8 cellular contexts compared by ENCODE assay signal in genomic region chr17:77741109-77741508, GRCh38.
A peak's percentile ranks its signal among the peaks of the same experiment; 100 is the strongest.
DNase-seq lines count a peak whose midpoint lies in the region; ATAC-seq and TF ChIP-seq lines count a peak whose summit lies in the region.

No MANE protein-coding gene starts in this region.

- intact Hi-C loops in thyroid gland (cut with DNase I) = no loop called here
- intact Hi-C loops in left ventricle myocardium superior (cut with micrococcal nuclease) = no loop called here
- intact Hi-C loops in esophagus squamous epithelium (cut with DNase I) = no loop called here

- no peak for ATAC-seq in GM19452 (IDR thresholded peaks at IDR 0.05; ENCODE audit: unreplicated experiment)
- no peak for ATAC-seq in left ventricle myocardium superior

- TF ChIP-seq CTCF in GM10266 (IDR thresholded peaks at IDR 0.05; ENCODE audit: control insufficient read depth, insufficient read depth, low read depth, missing control alignments) = peak; percentile 25
- TF ChIP-seq CTCF in Peyer's patch (IDR thresholded peaks at IDR 0.05) = peak in 5 of 6 experiments; percentile 9 to 36 (median 13)
- peak; percentile 61 for TF ChIP-seq CTCF in brain microvascular endothelial cell (IDR thresholded peaks at IDR 0.05; ENCODE audit: low read depth, low read length, missing control alignments)
- peak; percentile 35 for TF ChIP-seq CTCF in osteocyte (IDR thresholded peaks at IDR 0.05)
- peak in 1 of 6 experiments; percentile 10 for TF ChIP-seq CTCF in thyroid gland (IDR thresholded peaks at IDR 0.05)
- peak in 2 of 6 experiments; percentile 16 to 35 for TF ChIP-seq CTCF in esophagus squamous epithelium (IDR thresholded peaks at IDR 0.05)

- H3K4me3 ChIP-seq in Peyer's patch (no peak overlapping the region), brain microvascular endothelial cell (ENCODE audit: low read depth, low read length) (no peak overlapping the region), thyroid gland (replicated peaks in 1 of 3) (no peak overlapping the region), esophagus squamous epithelium (no peak overlapping the region)

- H3K4me1 ChIP-seq in Peyer's patch (no peaks in the 10 kb centered on the region), thyroid gland (peaks cover 4 to 14% of the 10 kb centered on the region in 2 donors), esophagus squamous epithelium (peaks cover 0 to 17% (median 3%) of the 10 kb centered on the region in 3 donors)

- H3K27me3 ChIP-seq in Peyer's patch (no peaks in the 10 kb centered on the region), brain microvascular endothelial cell (replicated peaks) (peaks cover 6% of the 10 kb centered on the region), thyroid gland (no peaks in the 10 kb centered on the region), esophagus squamous epithelium (peaks cover 0 to 24% (median 0%) of the 10 kb centered on the region in 4 donors)

- H3K27me3 Mint-ChIP-seq in osteocyte (ENCODE audit: unreplicated experiment) = peaks cover 42% of the 10 kb centered on the region

- H3K27ac ChIP-seq in Peyer's patch = no peak overlapping the region
- no peak overlapping the region for H3K27ac ChIP-seq in brain microvascular endothelial cell
- H3K27ac ChIP-seq in thyroid gland = no peak overlapping the region
- H3K27ac ChIP-seq in esophagus squamous epithelium = no peak overlapping the region

- no peaks in the 10 kb centered on the region for H3K36me3 ChIP-seq in Peyer's patch
- no peaks in the 10 kb centered on the region for H3K36me3 ChIP-seq in brain microvascular endothelial cell (replicated peaks)
- H3K36me3 ChIP-seq in thyroid gland = no peaks in the 10 kb centered on the region
- no peaks in the 10 kb centered on the region for H3K36me3 ChIP-seq in esophagus squamous epithelium

- H3K4me1 Mint-ChIP-seq in osteocyte (ENCODE audit: unreplicated experiment) = peaks cover 3% of the 10 kb centered on the region

- TF ChIP-seq POLR2A in Peyer's patch (IDR thresholded peaks at IDR 0.05) (no peak), thyroid gland (IDR thresholded peaks at IDR 0.05) (no peak), esophagus squamous epithelium (IDR thresholded peaks at IDR 0.05) (no peak)

- WGBS in thyroid gland, 2 donors = 62 to 64% methylated on average over 8 of the region's 8 CpGs
- WGBS in esophagus squamous epithelium, 2 donors = 62 to 63% methylated on average over 8 of the region's 8 CpGs

- no peak overlapping the region for H3K27ac Mint-ChIP-seq in osteocyte (ENCODE audit: unreplicated experiment)

- peaks cover 0 to 7% (median 0%) of the 10 kb centered on the region in 4 donors for H3K9me3 ChIP-seq in Peyer's patch
- no peaks in the 10 kb centered on the region for H3K9me3 ChIP-seq in thyroid gland
- H3K9me3 ChIP-seq in esophagus squamous epithelium = no peaks in the 10 kb centered on the region

- DNase-seq in GM10266 (ENCODE audit: extremely low spot score) (no peak), Peyer's patch (peak in 1 of 3 donors; percentile 28), brain microvascular endothelial cell (no peak), osteocyte (ENCODE audit: extremely low spot score, unreplicated experiment) (no peak), thyroid gland (no peak), left ventricle myocardium superior (no peak), esophagus squamous epithelium (lab: John Stamatoyannopoulos, UW) (no peak)

- peaks cover 11% of the 10 kb centered on the region for H3K9me3 Mint-ChIP-seq in osteocyte (ENCODE audit: unreplicated experiment)

- in situ Hi-C loops in brain microvascular endothelial cell (cut with HindIII; ENCODE audit: low pct_ligation_motif_present, low sequenced_read_pairs) = no loop called here

- no peaks in the 10 kb centered on the region for H3K36me3 Mint-ChIP-seq in osteocyte (ENCODE audit: unreplicated experiment)

- no peak overlapping the region for H3K4me3 Mint-ChIP-seq in osteocyte (ENCODE audit: unreplicated experiment)
